Comparison of ENCODE assay signal across 1 cellular context in the genomic region with DNA sequence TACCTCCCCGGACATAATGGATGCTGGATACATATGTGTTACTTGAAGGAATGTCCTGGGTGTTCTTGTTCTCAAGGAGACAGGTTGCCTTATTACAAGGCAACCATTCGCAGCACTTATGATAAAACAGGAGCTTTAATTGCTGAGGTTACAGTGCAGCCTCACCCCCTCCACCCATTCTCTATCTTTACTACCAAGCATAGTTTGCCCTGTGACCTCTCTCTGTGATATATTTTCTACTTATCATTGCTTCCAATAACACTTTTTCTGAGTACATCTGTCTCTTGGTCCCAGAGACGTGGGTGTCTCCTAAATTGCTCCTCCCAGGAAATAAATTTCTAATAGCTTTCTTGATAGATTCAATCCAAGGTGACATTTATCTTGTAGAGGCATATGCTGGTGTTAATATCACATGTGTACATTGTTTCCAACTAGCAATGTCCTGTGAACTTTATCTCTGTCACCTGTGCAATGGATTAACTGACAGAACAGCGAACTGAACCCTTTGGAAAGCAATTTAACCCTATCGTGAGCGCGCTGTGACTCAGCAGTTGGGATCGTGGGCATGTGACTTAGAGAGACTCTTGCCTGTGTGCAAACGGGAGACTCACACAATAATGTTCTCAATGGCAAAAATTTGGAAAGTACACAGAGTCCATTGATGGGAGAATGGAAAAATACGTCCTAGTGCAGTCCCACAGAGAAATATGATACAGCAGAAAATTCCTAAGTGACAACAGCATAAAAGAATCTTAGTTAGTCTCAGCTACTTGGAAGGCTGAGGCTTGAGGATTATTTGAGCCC.
A peak's percentile ranks its signal among the peaks of the same experiment; 100 is the strongest.
TF ChIP-seq lines count a peak whose summit lies in the region.

No MANE protein-coding gene starts in this region.

TF ChIP-seq in HepG2, 621 proteins besides CTCF, POLR2A, EP300 and RAD21 (continues in another document):
- no peak for TF ChIP-seq MTF2 (CRISPR knock-in tag; IDR thresholded peaks at IDR 0.05; ENCODE audit: borderline replicate concordance)
- TF ChIP-seq, protein P1, sequence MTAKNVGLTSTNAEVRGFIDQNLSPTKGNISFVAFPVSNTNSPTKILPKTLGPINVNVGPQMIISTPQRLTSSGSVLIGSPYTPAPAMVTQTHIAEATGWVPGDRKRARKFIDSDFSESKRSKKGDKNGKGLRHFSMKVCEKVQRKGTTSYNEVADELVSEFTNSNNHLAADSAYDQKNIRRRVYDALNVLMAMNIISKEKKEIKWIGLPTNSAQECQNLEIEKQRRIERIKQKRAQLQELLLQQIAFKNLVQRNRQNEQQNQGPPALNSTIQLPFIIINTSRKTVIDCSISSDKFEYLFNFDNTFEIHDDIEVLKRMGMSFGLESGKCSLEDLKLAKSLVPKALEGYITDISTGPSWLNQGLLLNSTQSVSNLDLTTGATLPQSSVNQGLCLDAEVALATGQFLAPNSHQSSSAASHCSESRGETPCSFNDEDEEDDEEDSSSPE (CRISPR knock-in tag; IDR thresholded peaks at IDR 0.05) = no peak
- TF ChIP-seq CHD4 (IDR thresholded peaks at IDR 0.05; ENCODE audit: borderline replicate concordance, low read length) = no peak
- TF ChIP-seq MED1 (CRISPR knock-in tag; IDR thresholded peaks at IDR 0.05) = peak; percentile 50; the same call in 1 of the 2 replicates
- peak; percentile 81; the same call in 1 of the 2 replicates for TF ChIP-seq SOX5 (CRISPR knock-in tag; IDR thresholded peaks at IDR 0.05; ENCODE audit: borderline replicate concordance)
- TF ChIP-seq FOXK1 (CRISPR knock-in tag; IDR thresholded peaks at IDR 0.05; ENCODE audit: borderline replicate concordance, low read depth) = 0 out of 2 replicates have a peak, but pooled peaks have one; percentile 21
- no peak for TF ChIP-seq ZKSCAN5 (CRISPR knock-in tag; IDR thresholded peaks at IDR 0.05)
- peak; percentile 79 for TF ChIP-seq ZMYM3 (CRISPR knock-in tag; IDR thresholded peaks at IDR 0.05)
- no peak for TF ChIP-seq ETV5 (CRISPR knock-in tag; IDR thresholded peaks at IDR 0.05; ENCODE audit: borderline replicate concordance)
- no peak for TF ChIP-seq SYNCRIP (IDR thresholded peaks at IDR 0.05; ENCODE audit: insufficient read depth, low read depth, low read length)
- TF ChIP-seq SIN3B (IDR thresholded peaks at IDR 0.05; ENCODE audit: low read length) = no peak
- TF ChIP-seq, protein P2, sequence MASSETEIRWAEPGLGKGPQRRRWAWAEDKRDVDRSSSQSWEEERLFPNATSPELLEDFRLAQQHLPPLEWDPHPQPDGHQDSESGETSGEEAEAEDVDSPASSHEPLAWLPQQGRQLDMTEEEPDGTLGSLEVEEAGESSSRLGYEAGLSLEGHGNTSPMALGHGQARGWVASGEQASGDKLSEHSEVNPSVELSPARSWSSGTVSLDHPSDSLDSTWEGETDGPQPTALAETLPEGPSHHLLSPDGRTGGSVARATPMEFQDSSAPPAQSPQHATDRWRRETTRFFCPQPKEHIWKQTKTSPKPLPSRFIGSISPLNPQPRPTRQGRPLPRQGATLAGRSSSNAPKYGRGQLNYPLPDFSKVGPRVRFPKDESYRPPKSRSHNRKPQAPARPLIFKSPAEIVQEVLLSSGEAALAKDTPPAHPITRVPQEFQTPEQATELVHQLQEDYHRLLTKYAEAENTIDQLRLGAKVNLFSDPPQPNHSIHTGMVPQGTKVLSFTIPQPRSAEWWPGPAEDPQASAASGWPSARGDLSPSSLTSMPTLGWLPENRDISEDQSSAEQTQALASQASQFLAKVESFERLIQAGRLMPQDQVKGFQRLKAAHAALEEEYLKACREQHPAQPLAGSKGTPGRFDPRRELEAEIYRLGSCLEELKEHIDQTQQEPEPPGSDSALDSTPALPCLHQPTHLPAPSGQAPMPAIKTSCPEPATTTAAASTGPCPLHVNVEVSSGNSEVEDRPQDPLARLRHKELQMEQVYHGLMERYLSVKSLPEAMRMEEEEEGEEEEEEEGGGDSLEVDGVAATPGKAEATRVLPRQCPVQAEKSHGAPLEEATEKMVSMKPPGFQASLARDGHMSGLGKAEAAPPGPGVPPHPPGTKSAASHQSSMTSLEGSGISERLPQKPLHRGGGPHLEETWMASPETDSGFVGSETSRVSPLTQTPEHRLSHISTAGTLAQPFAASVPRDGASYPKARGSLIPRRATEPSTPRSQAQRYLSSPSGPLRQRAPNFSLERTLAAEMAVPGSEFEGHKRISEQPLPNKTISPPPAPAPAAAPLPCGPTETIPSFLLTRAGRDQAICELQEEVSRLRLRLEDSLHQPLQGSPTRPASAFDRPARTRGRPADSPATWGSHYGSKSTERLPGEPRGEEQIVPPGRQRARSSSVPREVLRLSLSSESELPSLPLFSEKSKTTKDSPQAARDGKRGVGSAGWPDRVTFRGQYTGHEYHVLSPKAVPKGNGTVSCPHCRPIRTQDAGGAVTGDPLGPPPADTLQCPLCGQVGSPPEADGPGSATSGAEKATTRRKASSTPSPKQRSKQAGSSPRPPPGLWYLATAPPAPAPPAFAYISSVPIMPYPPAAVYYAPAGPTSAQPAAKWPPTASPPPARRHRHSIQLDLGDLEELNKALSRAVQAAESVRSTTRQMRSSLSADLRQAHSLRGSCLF (CRISPR knock-in tag; IDR thresholded peaks at IDR 0.05; ENCODE audit: borderline replicate concordance) = no peak
- no peak for TF ChIP-seq ZNF274 (CRISPR knock-in tag; IDR thresholded peaks at IDR 0.05)
- peak; percentile 79; the same call in 1 of the 2 replicates for TF ChIP-seq ZNF878 (CRISPR knock-in tag; IDR thresholded peaks at IDR 0.05)
- TF ChIP-seq ZNF776 (CRISPR knock-in tag; IDR thresholded peaks at IDR 0.05) = no peak
- TF ChIP-seq, protein P3, sequence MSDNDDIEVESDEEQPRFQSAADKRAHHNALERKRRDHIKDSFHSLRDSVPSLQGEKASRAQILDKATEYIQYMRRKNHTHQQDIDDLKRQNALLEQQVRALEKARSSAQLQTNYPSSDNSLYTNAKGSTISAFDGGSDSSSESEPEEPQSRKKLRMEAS (IDR thresholded peaks at IDR 0.05) = no peak; the same call in 1 of the 2 replicates
- 0 out of 2 replicates have a peak, but pooled peaks have one; percentile 50 for TF ChIP-seq SALL1 (CRISPR knock-in tag; IDR thresholded peaks at IDR 0.05)
- TF ChIP-seq ZNF652 (CRISPR knock-in tag; IDR thresholded peaks at IDR 0.05; ENCODE audit: borderline replicate concordance, low read depth) = peak; percentile 99
- TF ChIP-seq ERF (CRISPR knock-in tag; IDR thresholded peaks at IDR 0.05) = no peak
- TF ChIP-seq MXD4 (CRISPR knock-in tag; IDR thresholded peaks at IDR 0.05) = 0 out of 2 replicates have a peak, but pooled peaks have one; percentile 37
- no peak for TF ChIP-seq SPEN (CRISPR knock-in tag; IDR thresholded peaks at IDR 0.05; ENCODE audit: low read depth)
- TF ChIP-seq ZNF33A (CRISPR knock-in tag; IDR thresholded peaks at IDR 0.05; ENCODE audit: borderline replicate concordance) = no peak
- TF ChIP-seq ZSCAN31 (CRISPR knock-in tag; IDR thresholded peaks at IDR 0.05; ENCODE audit: low read depth) = no peak
- TF ChIP-seq, protein P4, sequence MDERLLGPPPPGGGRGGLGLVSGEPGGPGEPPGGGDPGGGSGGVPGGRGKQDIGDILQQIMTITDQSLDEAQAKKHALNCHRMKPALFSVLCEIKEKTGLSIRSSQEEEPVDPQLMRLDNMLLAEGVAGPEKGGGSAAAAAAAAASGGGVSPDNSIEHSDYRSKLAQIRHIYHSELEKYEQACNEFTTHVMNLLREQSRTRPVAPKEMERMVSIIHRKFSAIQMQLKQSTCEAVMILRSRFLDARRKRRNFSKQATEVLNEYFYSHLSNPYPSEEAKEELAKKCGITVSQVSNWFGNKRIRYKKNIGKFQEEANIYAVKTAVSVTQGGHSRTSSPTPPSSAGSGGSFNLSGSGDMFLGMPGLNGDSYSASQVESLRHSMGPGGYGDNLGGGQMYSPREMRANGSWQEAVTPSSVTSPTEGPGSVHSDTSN (CRISPR knock-in tag; IDR thresholded peaks at IDR 0.05) = no peak
- TF ChIP-seq, protein P5, sequence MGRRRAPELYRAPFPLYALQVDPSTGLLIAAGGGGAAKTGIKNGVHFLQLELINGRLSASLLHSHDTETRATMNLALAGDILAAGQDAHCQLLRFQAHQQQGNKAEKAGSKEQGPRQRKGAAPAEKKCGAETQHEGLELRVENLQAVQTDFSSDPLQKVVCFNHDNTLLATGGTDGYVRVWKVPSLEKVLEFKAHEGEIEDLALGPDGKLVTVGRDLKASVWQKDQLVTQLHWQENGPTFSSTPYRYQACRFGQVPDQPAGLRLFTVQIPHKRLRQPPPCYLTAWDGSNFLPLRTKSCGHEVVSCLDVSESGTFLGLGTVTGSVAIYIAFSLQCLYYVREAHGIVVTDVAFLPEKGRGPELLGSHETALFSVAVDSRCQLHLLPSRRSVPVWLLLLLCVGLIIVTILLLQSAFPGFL (CRISPR knock-in tag; IDR thresholded peaks at IDR 0.05) = no peak
- TF ChIP-seq MYNN (CRISPR knock-in tag; IDR thresholded peaks at IDR 0.05; ENCODE audit: low read depth) = no peak
- TF ChIP-seq, protein P6, sequence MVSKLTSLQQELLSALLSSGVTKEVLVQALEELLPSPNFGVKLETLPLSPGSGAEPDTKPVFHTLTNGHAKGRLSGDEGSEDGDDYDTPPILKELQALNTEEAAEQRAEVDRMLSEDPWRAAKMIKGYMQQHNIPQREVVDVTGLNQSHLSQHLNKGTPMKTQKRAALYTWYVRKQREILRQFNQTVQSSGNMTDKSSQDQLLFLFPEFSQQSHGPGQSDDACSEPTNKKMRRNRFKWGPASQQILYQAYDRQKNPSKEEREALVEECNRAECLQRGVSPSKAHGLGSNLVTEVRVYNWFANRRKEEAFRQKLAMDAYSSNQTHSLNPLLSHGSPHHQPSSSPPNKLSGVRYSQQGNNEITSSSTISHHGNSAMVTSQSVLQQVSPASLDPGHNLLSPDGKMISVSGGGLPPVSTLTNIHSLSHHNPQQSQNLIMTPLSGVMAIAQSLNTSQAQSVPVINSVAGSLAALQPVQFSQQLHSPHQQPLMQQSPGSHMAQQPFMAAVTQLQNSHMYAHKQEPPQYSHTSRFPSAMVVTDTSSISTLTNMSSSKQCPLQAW (CRISPR knock-in tag; IDR thresholded peaks at IDR 0.05) = peak; percentile 53; the same call in 1 of the 2 replicates
- TF ChIP-seq, protein P7, sequence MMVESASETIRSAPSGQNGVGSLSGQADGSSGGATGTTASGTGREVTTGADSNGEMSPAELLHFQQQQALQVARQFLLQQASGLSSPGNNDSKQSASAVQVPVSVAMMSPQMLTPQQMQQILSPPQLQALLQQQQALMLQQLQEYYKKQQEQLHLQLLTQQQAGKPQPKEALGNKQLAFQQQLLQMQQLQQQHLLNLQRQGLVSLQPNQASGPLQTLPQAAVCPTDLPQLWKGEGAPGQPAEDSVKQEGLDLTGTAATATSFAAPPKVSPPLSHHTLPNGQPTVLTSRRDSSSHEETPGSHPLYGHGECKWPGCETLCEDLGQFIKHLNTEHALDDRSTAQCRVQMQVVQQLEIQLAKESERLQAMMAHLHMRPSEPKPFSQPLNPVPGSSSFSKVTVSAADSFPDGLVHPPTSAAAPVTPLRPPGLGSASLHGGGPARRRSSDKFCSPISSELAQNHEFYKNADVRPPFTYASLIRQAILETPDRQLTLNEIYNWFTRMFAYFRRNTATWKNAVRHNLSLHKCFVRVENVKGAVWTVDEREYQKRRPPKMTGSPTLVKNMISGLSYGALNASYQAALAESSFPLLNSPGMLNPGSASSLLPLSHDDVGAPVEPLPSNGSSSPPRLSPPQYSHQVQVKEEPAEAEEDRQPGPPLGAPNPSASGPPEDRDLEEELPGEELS (CRISPR knock-in tag; IDR thresholded peaks at IDR 0.05) = peak; percentile 43
- no peak for TF ChIP-seq SRSF4 (IDR thresholded peaks at IDR 0.05; ENCODE audit: low read depth, low read length, poor library complexity, severe bottlenecking)
- no peak for TF ChIP-seq KDM3A (CRISPR knock-in tag; IDR thresholded peaks at IDR 0.05; ENCODE audit: low read depth)
- no peak for TF ChIP-seq SOX6 (IDR thresholded peaks at IDR 0.05)
- peak; percentile 52; the same call in 1 of the 2 replicates for TF ChIP-seq SOX6 (CRISPR knock-in tag; IDR thresholded peaks at IDR 0.05)
- peak; percentile 56; the same call in 1 of the 2 replicates for TF ChIP-seq BHLHE40 (IDR thresholded peaks at IDR 0.05; ENCODE audit: low read length)
- TF ChIP-seq, protein P8, sequence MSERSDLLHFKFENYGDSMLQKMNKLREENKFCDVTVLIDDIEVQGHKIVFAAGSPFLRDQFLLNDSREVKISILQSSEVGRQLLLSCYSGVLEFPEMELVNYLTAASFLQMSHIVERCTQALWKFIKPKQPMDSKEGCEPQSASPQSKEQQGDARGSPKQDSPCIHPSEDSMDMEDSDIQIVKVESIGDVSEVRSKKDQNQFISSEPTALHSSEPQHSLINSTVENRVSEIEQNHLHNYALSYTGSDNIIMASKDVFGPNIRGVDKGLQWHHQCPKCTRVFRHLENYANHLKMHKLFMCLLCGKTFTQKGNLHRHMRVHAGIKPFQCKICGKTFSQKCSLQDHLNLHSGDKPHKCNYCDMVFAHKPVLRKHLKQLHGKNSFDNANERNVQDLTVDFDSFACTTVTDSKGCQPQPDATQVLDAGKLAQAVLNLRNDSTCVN (CRISPR knock-in tag; IDR thresholded peaks at IDR 0.05; ENCODE audit: borderline replicate concordance) = no peak
- TF ChIP-seq AGO1 (IDR thresholded peaks at IDR 0.05; ENCODE audit: low read depth, low read length, poor library complexity, severe bottlenecking) = no peak
- peak; percentile 64 for TF ChIP-seq NCOA2 (CRISPR knock-in tag; IDR thresholded peaks at IDR 0.05)
- no peak for TF ChIP-seq SP1 (IDR thresholded peaks at IDR 0.05)
- no peak for TF ChIP-seq SP1 (CRISPR knock-in tag; IDR thresholded peaks at IDR 0.05)
- no peak for TF ChIP-seq ZNF570 (CRISPR knock-in tag; IDR thresholded peaks at IDR 0.05; ENCODE audit: borderline replicate concordance)
- TF ChIP-seq MXI1 (IDR thresholded peaks at IDR 0.05; ENCODE audit: borderline replicate concordance, low read depth, low read length) = no peak; the same call in 2 of the 3 replicates
- no peak for TF ChIP-seq ZNF136 (CRISPR knock-in tag; IDR thresholded peaks at IDR 0.05; ENCODE audit: low read depth)
- peak; percentile 38; the same call in 1 of the 2 replicates for TF ChIP-seq TBX2 (CRISPR knock-in tag; IDR thresholded peaks at IDR 0.05; ENCODE audit: borderline replicate concordance)
- TF ChIP-seq, protein P9, sequence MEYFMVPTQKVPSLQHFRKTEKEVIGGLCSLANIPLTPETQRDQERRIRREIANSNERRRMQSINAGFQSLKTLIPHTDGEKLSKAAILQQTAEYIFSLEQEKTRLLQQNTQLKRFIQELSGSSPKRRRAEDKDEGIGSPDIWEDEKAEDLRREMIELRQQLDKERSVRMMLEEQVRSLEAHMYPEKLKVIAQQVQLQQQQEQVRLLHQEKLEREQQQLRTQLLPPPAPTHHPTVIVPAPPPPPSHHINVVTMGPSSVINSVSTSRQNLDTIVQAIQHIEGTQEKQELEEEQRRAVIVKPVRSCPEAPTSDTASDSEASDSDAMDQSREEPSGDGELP (IDR thresholded peaks at IDR 0.05; ENCODE audit: borderline replicate concordance, low read depth) = peak; percentile 78; the same call in 1 of the 2 replicates
- TF ChIP-seq SP5 (CRISPR knock-in tag; IDR thresholded peaks at IDR 0.05; ENCODE audit: borderline replicate concordance, low read depth) = no peak
- TF ChIP-seq, protein P10, sequence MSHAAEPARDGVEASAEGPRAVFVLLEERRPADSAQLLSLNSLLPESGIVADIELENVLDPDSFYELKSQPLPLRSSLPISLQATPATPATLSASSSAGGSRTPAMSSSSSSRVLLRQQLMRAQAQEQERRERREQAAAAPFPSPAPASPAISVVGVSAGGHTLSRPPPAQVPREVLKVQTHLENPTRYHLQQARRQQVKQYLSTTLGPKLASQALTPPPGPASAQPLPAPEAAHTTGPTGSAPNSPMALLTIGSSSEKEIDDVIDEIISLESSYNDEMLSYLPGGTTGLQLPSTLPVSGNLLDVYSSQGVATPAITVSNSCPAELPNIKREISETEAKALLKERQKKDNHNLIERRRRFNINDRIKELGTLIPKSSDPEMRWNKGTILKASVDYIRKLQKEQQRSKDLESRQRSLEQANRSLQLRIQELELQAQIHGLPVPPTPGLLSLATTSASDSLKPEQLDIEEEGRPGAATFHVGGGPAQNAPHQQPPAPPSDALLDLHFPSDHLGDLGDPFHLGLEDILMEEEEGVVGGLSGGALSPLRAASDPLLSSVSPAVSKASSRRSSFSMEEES (CRISPR knock-in tag; IDR thresholded peaks at IDR 0.05) = peak; percentile 94
- peak; percentile 59; the same call in 1 of the 2 replicates for TF ChIP-seq ZNF331 (CRISPR knock-in tag; IDR thresholded peaks at IDR 0.05)
